ENCODE assay signal across 8 cellular contexts in the genomic region with DNA sequence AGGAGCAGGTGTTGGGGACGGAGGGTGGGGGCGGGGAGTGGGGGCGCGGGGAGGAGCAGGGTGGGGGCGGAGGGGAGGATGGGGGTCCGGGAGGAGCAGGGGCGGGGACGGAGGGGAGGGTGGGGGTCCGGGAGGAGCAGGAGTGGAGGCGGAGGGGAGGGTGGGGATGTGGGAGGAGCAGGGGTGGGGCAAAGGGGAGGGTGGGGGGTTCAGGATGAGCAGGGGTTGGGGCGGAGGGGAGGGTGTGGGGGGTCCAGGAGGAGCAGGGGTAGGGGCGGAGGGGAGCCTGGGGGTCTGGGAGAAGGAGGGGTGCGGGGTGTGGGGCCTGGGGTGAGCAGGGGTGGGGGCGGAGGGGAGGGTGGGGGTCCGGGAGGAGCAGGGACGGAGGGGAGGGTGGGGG. TPM values are rescaled to one million over a fixed set of nuclear protein-coding genes. Genes with fewer than 3 reads are reported as not detected.
A peak's percentile ranks its signal among the peaks of the same experiment; 100 is the strongest.
DNase-seq lines count a peak whose midpoint lies in the region; ATAC-seq, FAIRE-seq and TF ChIP-seq lines count a peak whose summit lies in the region.

No MANE protein-coding gene starts in this region.

- H3K27ac ChIP-seq in kidney (ENCODE audit: low read depth in 2 of 2, low read length in 2 of 2) = no peak overlapping the region
- H3K27ac ChIP-seq in uterus = peak overlapping the region; percentile 91 to 92

- H3K9ac ChIP-seq in kidney (ENCODE audit: low read length in 2 of 2) = no peak overlapping the region

- ATAC-seq in HG02938 (IDR thresholded peaks at IDR 0.05; ENCODE audit: unreplicated experiment) = no peak

- intact Hi-C loops in kidney (cut with DNase I) = no loop called here
- intact Hi-C loops in uterus (cut with DNase I; ENCODE audit: low total_unique reads) = loop anchor here (5.0 kb wide), 1 partner anchor 37 kb away; no protein-coding TSS in a partner anchor

- no peak for FAIRE-seq in kidney (lab: Jason Lieb, UNC)

- peaks cover 3 to 40% of the 10 kb centered on the region in 2 donors for H3K4me1 ChIP-seq in kidney (ENCODE audit: control insufficient read depth in 1 of 2, insufficient read depth in 1 of 2, low read depth in 1 of 2, low read length in 2 of 2)
- peaks cover 0 to 27% of the 10 kb centered on the region in 2 donors for H3K4me1 ChIP-seq in uterus

- no peaks in the 10 kb centered on the region for H3K27me3 ChIP-seq in uterus

- H3K4me3 ChIP-seq in kidney (ENCODE audit: low read length in 2 of 2) = no peak overlapping the region
- peak overlapping the region; percentile 42 to 43 for H3K4me3 ChIP-seq in uterus

- H3K9me3 ChIP-seq in kidney (ENCODE audit: control insufficient read depth in 1 of 2, low read length in 2 of 2) = no peaks in the 10 kb centered on the region
- H3K9me3 ChIP-seq in uterus = no peaks in the 10 kb centered on the region

- no peak for TF ChIP-seq POLR2A in uterus (IDR thresholded peaks at IDR 0.05)

- DNase-seq in stimulated activated CD4-positive, alpha-beta T cell treated with anti-CD3 and anti-CD28 coated beads, Interleukin-2, amount 100 ng/mL, for 4 hours (ENCODE audit: low read depth) = peak; percentile 52
- no peak for DNase-seq in stimulated activated CD4-positive, alpha-beta T cell treated with anti-CD3 and anti-CD28 coated beads, Interleukin-4, amount 100 ng/mL, for 24 hours
- peak; percentile 39 for DNase-seq in activated T-cell treated with anti-CD3 and anti-CD28 coated beads, Interleukin-2, amount 50 U/mL, for 1 hour
- DNase-seq in kidney (peak; percentile 90), uterus (no peak), ecto neural progenitor cell (ENCODE audit: low spot score) (no peak), AG20443 (ENCODE audit: low spot score) (no peak)

- H3K36me3 ChIP-seq in kidney (ENCODE audit: control insufficient read depth in 1 of 2, insufficient read depth in 2 of 2, low read length in 2 of 2) (no peaks in the 10 kb centered on the region), uterus (no peaks in the 10 kb centered on the region)

- TF ChIP-seq CTCF in kidney (IDR thresholded peaks at IDR 0.05; ENCODE audit: borderline replicate concordance, extremely low read depth, insufficient read depth) = no peak
- no peak for TF ChIP-seq CTCF in uterus (IDR thresholded peaks at IDR 0.05)

RNA-seq across cellular contexts. Expression of a gene that starts 17.1 kb away (rescaled TPM):
- total RNA-seq in kidney (54.0 TPM), uterus (10 to 100 TPM in 2 of 4 donors, 1 to 10 TPM in 2; 3.6 to 37.0 (median 14.6) TPM)
- 37.3 TPM for polyA plus RNA-seq in kidney (ENCODE audit: insufficient read depth, low read depth, low replicate concordance)

RNA-seq across cellular contexts. Expression of a gene that starts 17.3 kb away (rescaled TPM):
- total RNA-seq in kidney (28.4 TPM), uterus (10 to 100 TPM; 11.8 to 22.5 (median 18.3) TPM)
- polyA plus RNA-seq in kidney (ENCODE audit: insufficient read depth, low read depth, low replicate concordance) = 27.2 TPM

RNA-seq across cellular contexts. Expression of a gene that starts 25.0 kb away (rescaled TPM):
- total RNA-seq in kidney = 107 TPM
- 96.5 TPM for polyA plus RNA-seq in kidney (ENCODE audit: insufficient read depth, low read depth, low replicate concordance)
- 100 to 1,000 TPM in 1 of 4 donors, 10 to 100 TPM in 3; 31.7 to 106 (median 53.6) TPM for total RNA-seq in uterus

Comparison
In these comparisons a context has a peak if more than half of its experiments do, and no peak if none do; other contexts are left out.
1. DNase-seq: peak in stimulated activated CD4-positive, alpha-beta T cell treated with anti-CD3 and anti-CD28 coated beads, Interleukin-2, amount 100 ng/mL, for 4 hours (single experiment), activated T-cell treated with anti-CD3 and anti-CD28 coated beads, Interleukin-2, amount 50 U/mL, for 1 hour (single experiment) and kidney (single experiment); none in stimulated activated CD4-positive, alpha-beta T cell treated with anti-CD3 and anti-CD28 coated beads, Interleukin-4, amount 100 ng/mL, for 24 hours (single experiment), uterus (0 of 2), ecto neural progenitor cell (single experiment) and AG20443 (single experiment).
2. H3K27ac ChIP-seq: peak in uterus (2 of 2); none in kidney (0 of 2).
3. H3K4me3 ChIP-seq: peak in uterus (2 of 2); none in kidney (0 of 2).